In the genomic region with DNA sequence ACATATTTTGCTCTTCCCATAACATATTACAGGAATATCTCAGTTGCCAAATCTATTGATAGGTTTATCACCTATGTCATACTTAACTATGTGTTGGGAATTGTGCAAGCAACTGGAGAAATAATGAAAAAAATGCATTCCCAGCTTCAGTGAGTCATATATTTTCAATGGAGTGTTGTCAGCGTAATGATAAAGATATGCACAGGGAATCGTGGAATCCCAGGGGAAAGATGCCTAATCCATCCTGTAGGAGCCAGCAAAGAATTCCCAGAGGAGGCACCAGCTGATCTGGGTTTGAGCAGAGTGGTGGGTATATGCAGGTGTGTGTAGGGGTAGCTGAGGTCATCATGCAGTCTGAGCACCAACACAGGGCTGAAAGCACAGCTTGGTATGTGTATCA, we compare ENCODE assay signal across 17 cellular contexts.
DNase-seq lines count a peak whose midpoint lies in the region; ATAC-seq and TF ChIP-seq lines count a peak whose summit lies in the region.
"Had no signal": no experiment of that assay in that cellular context is flagged by ENCODE, and none has a peak within 500 bp of the region (broad histone marks: within the 10 kb centered on the region; RNA-seq: fewer than 3 reads in every experiment).

No MANE protein-coding gene starts in this region.

- peaks cover 8% of the 10 kb centered on the region for H3K4me1 ChIP-seq in neural progenitor cell
- H3K4me1 ChIP-seq: sigmoid colon had no signal

- H2AFZ ChIP-seq in neural progenitor cell (replicated peaks): no peak overlapping the region

- no peak overlapping the region for H3K9ac ChIP-seq in neural progenitor cell

- DNase-seq in EL (peak; percentile 17), NCI-H2171 treated with DMSO at 0.1 percent for 48 hours (lab: John Stamatoyannopoulos, UW) (peak; percentile 64), brain microvascular endothelial cell (peak; percentile 33), non-pigmented ciliary epithelial cell (ENCODE audit: low read depth) (peak; percentile 23), neural progenitor cell (ENCODE audit: low spot score) (no peak), iPS-NIHi11 (ENCODE audit: low spot score) (no peak)
- DNase-seq: activated CD4-positive, CD25-positive, alpha-beta regulatory T cell; activated effector memory CD4-positive, alpha-beta T cell treated with Interleukin-2 at 50 U/mL for 16 hours; endodermal cell; foreskin melanocyte; KBM-7; NCI-H1092; NK-92 treated with Interleukin-12 subunit alpha and Interleukin-12 subunit beta, amount 100 ng/mL, for 24 hours; sigmoid colon; stimulated activated CD4-positive, alpha-beta T cell treated with anti-CD3 and anti-CD28 coated beads, Interleukin-2, amount 100 ng/mL, for 24 hours had no signal

- no peaks in the 10 kb centered on the region for H3K27me3 Mint-ChIP-seq in neural progenitor cell (ENCODE audit: insufficient read depth, low read depth)

- no peaks in the 10 kb centered on the region for H3K9me3 ChIP-seq in neural progenitor cell (ENCODE audit: low read depth)
- H3K9me3 ChIP-seq: sigmoid colon had no signal

- in situ Hi-C loops in brain microvascular endothelial cell (cut with HindIII; ENCODE audit: low pct_ligation_motif_present, low sequenced_read_pairs): no loop called here

- no peak overlapping the region for H3K27ac Mint-ChIP-seq in neural progenitor cell
- H3K27ac Mint-ChIP-seq: endodermal cell had no signal

- no peak for ATAC-seq in GM21360 (IDR thresholded peaks at IDR 0.05; ENCODE audit: unreplicated experiment)

- no peaks in the 10 kb centered on the region for H3K79me2 ChIP-seq in neural progenitor cell (ENCODE audit: low read depth)

- TF ChIP-seq CTCF in brain microvascular endothelial cell (IDR thresholded peaks at IDR 0.05; ENCODE audit: low read depth, low read length, missing control alignments) (peak; percentile 5), neural progenitor cell (IDR thresholded peaks at IDR 0.05) (no peak)

- no peaks in the 10 kb centered on the region for H3K9me3 Mint-ChIP-seq in neural progenitor cell
- H3K9me3 Mint-ChIP-seq: endodermal cell had no signal

- H3K36me3 Mint-ChIP-seq in neural progenitor cell: no peaks in the 10 kb centered on the region

- peaks cover 11% of the 10 kb centered on the region for H3K4me1 Mint-ChIP-seq in neural progenitor cell

- no peak overlapping the region for H3K27ac ChIP-seq in brain microvascular endothelial cell
- no peak overlapping the region for H3K27ac ChIP-seq in neural progenitor cell
- H3K27ac ChIP-seq: HL-60, sigmoid colon had no signal

- no peaks in the 10 kb centered on the region for H4K20me1 ChIP-seq in neural progenitor cell (ENCODE audit: low read depth)

- no peaks in the 10 kb centered on the region for H3K36me3 ChIP-seq in brain microvascular endothelial cell (replicated peaks)
- no peaks in the 10 kb centered on the region for H3K36me3 ChIP-seq in neural progenitor cell
- H3K36me3 ChIP-seq: sigmoid colon had no signal

- no peak overlapping the region for H3K4me2 ChIP-seq in neural progenitor cell

- H3K27me3 ChIP-seq in brain microvascular endothelial cell (replicated peaks): no peaks in the 10 kb centered on the region
- H3K27me3 ChIP-seq in neural progenitor cell: no peaks in the 10 kb centered on the region
- H3K27me3 ChIP-seq: sigmoid colon had no signal

- H3K4me3 ChIP-seq in brain microvascular endothelial cell (ENCODE audit: low read depth, low read length) (no peak overlapping the region), neural progenitor cell (no peak overlapping the region)
- H3K4me3 ChIP-seq: sigmoid colon had no signal

- peaks cover 11% of the 10 kb centered on the region for H3F3A ChIP-seq in neural progenitor cell (ENCODE audit: low read depth)

- no peak overlapping the region for H3K4me3 Mint-ChIP-seq in neural progenitor cell
- H3K4me3 Mint-ChIP-seq: endodermal cell had no signal

Comparison
In these comparisons a context has a peak if more than half of its experiments do, and no peak if none do; other contexts are left out.
1. DNase-seq: peak in EL (single experiment), NCI-H2171 treated with DMSO at 0.1 percent for 48 hours (single experiment), brain microvascular endothelial cell (single experiment) and non-pigmented ciliary epithelial cell (single experiment); none in neural progenitor cell (single experiment) and iPS-NIHi11 (single experiment).